ENCODE assay signal across 21 cellular contexts in genomic region chr11:120875986-120876385, GRCh38.
"Had no signal": no experiment of that assay in that cellular context is flagged by ENCODE, and none has a peak within 500 bp of the region (broad histone marks: within the 10 kb centered on the region; RNA-seq: fewer than 3 reads in every experiment).

No MANE protein-coding gene starts in this region.

- H3K4me1 ChIP-seq: esophagus muscularis mucosa, gastroesophageal sphincter, parathyroid adenoma, prostate gland, spleen, upper lobe of left lung, vagina had no signal

- H3K4me3 Mint-ChIP-seq: nephron progenitor cell; stimulated activated naive B cell treated with anti-CD40 and anti-IgM and Interleukin-4, amounts not matched to agents 10 μg/mL and 1 μg/mL and 100 μg/mL, for 72 hours had no signal

- H3K27ac ChIP-seq: epithelial cell of prostate, esophagus muscularis mucosa, gastroesophageal sphincter, hepatocyte, parathyroid adenoma, prostate gland, spleen, upper lobe of left lung, vagina had no signal

- ATAC-seq: gastroesophageal sphincter; left colon; left ventricle myocardium superior; sciatic nerve; stimulated activated naive B cell treated with anti-CD40 and anti-IgM and Interleukin-4, amounts not matched to agents 10 μg/mL and 1 μg/mL and 100 μg/mL, for 72 hours had no signal

- H3K9me3 ChIP-seq: esophagus muscularis mucosa, gastroesophageal sphincter, prostate gland, spleen, upper lobe of left lung, vagina had no signal

- H3K4me2 ChIP-seq: hepatocyte had no signal

- H3K4me1 Mint-ChIP-seq: stimulated activated naive B cell treated with anti-CD40 and anti-IgM and Interleukin-4, amounts not matched to agents 10 μg/mL and 1 μg/mL and 100 μg/mL, for 72 hours had no signal

- H3K9ac ChIP-seq: parathyroid adenoma had no signal

- H3K27ac Mint-ChIP-seq: stimulated activated naive B cell treated with anti-CD40 and anti-IgM and Interleukin-4, amounts not matched to agents 10 μg/mL and 1 μg/mL and 100 μg/mL, for 72 hours had no signal

- H3K36me3 ChIP-seq: esophagus muscularis mucosa, gastroesophageal sphincter, prostate gland, spleen, upper lobe of left lung, vagina had no signal

- DNase-seq: effector memory CD4-positive, alpha-beta T cell; left colon; left ventricle myocardium superior; mesenchymal stem cell; midbrain; nephron progenitor cell; spleen; stimulated activated CD4-positive, alpha-beta T cell treated with anti-CD3 and anti-CD28 coated beads, Interleukin-15, amount 100 ng/mL, for 24 hours; stimulated activated CD4-positive, alpha-beta T cell treated with anti-CD3 and anti-CD28 coated beads, Interleukin-1b, Interleukin-23, amount 100 ng/mL, for 48 hours; stimulated activated CD4-positive, alpha-beta T cell treated with anti-CD3 and anti-CD28 coated beads, Interleukin-4, amount 100 ng/mL, for 24 hours; stimulated activated naive B cell treated with anti-CD40 and anti-IgM and Interleukin-4, amounts not matched to agents 10 μg/mL and 1 μg/mL and 100 μg/mL, for 72 hours; upper lobe of left lung had no signal

- H3K27me3 ChIP-seq: hepatocyte, upper lobe of left lung, vagina had no signal

- H2AFZ ChIP-seq: hepatocyte, parathyroid adenoma had no signal

- H3K4me3 ChIP-seq: esophagus muscularis mucosa, gastroesophageal sphincter, hepatocyte, lung, prostate gland, spleen, upper lobe of left lung, vagina had no signal
